8 cellular contexts compared by ENCODE assay signal in genomic region chr12:7189398-7190267, GRCh38. TPM values are rescaled to one million over a fixed set of nuclear protein-coding genes. Genes with fewer than 3 reads are reported as not detected.
DNase-seq lines count a peak whose midpoint lies in the region; ATAC-seq and TF ChIP-seq lines count a peak whose summit lies in the region.

TSS of gene PEX5 (plus strand) at chr12:7189686. CDS start at chr12:7190378, 692 bp downstream.

- peak within 1 kb of the TSS; percentile 88 to 94 for H3K27ac ChIP-seq in coronary artery

- H3K4me3 Mint-ChIP-seq in activated CD4-positive, alpha-beta T cell treated with anti-CD3 and anti-CD28 coated beads, Interleukin-2, amount 10 ng/mL, durations not matched to agents 7 days and 5 days, result peak within 1 kb of the TSS; percentile 88

- CTCF ChIA-PET in BJ (lab: Yijun Ruan, JAX), result interaction anchor here (0.6 to 4.9 kb wide), 10 partner anchors 9 to 231 kb away, joined by 3 to 41 read pairs (median 9); partner anchors contain the start of genes C1RL and C1S
- CTCF ChIA-PET in activated CD4-positive, alpha-beta T cell treated with anti-CD3 and anti-CD28 coated beads, Interleukin-2, amount 10 ng/mL, durations not matched to agents 7 days and 5 days (lab: Charles Lee), result interaction anchor here (0.6 to 1.8 kb wide), 3 partner anchors 57 to 83 kb away, joined by 3 to 4 read pairs (median 3); no protein-coding TSS in a partner anchor

- ATAC-seq in HG03460 (IDR thresholded peaks at IDR 0.05; ENCODE audit: unreplicated experiment) (peak; percentile 93), left colon (peak; percentile 93)

- POLR2A ChIA-PET in BJ (lab: Charles Lee), result interaction anchor here (0.6 kb wide), 1 partner anchor 747 kb away, joined by 11 read pairs; no protein-coding TSS in a partner anchor
- POLR2A ChIA-PET in activated CD4-positive, alpha-beta T cell treated with anti-CD3 and anti-CD28 coated beads, Interleukin-2, amount 10 ng/mL, durations not matched to agents 7 days and 5 days (lab: Charles Lee), result no interaction called here

- DNase-seq in BJ (ENCODE audit: low read depth), result peak; percentile 55
- DNase-seq in GM19240 (ENCODE audit: insufficient read length, low spot score), result peak; percentile 89
- peak; percentile 49 for DNase-seq in NCI-H524 treated with DMSO at 0.1 percent for 48 hours (lab: John Stamatoyannopoulos, UW)
- peak; percentile 87 for DNase-seq in activated CD4-positive, alpha-beta T cell treated with anti-CD3 and anti-CD28 coated beads, Interleukin-2, amount 10 ng/mL, durations not matched to agents 7 days and 5 days
- peak; percentile 90 for DNase-seq in coronary artery (ENCODE audit: low spot score)
- DNase-seq in left colon, result peak; percentile 92
- peak; percentile 74 to 78 for DNase-seq in stimulated activated CD4-positive, alpha-beta T cell treated with anti-CD3 and anti-CD28 coated beads, Interleukin-1b, Interleukin-23, amount 100 ng/mL, for 4 hours (ENCODE audit: low read depth in 2 of 2)

- intact Hi-C loops in left colon (cut with DNase I, micrococcal nuclease), result no loop called here

- H3K36me3 Mint-ChIP-seq in activated CD4-positive, alpha-beta T cell treated with anti-CD3 and anti-CD28 coated beads, Interleukin-2, amount 10 ng/mL, durations not matched to agents 7 days and 5 days (ENCODE audit: low read depth), result peaks cover 21% of the 10 kb centered on the region

- H3K4me1 Mint-ChIP-seq in activated CD4-positive, alpha-beta T cell treated with anti-CD3 and anti-CD28 coated beads, Interleukin-2, amount 10 ng/mL, durations not matched to agents 7 days and 5 days, result peaks cover 31% of the 10 kb centered on the region

- H3K27me3 Mint-ChIP-seq in activated CD4-positive, alpha-beta T cell treated with anti-CD3 and anti-CD28 coated beads, Interleukin-2, amount 10 ng/mL, durations not matched to agents 7 days and 5 days, result no peaks in the 10 kb centered on the region

- no peaks in the 10 kb centered on the region for H3K27me3 ChIP-seq in BJ (ENCODE audit: control insufficient read depth, insufficient read depth, low read length)

- peaks cover 2% of the 10 kb centered on the region for H3K36me3 ChIP-seq in BJ (ENCODE audit: control insufficient read depth, insufficient read depth, low read length)

- peak within 1 kb of the TSS; percentile 96 for H3K4me3 ChIP-seq in BJ (ENCODE audit: low read depth, low read length)
- peak within 1 kb of the TSS; percentile 85 for H3K4me3 ChIP-seq in coronary artery

- TF ChIP-seq CTCF in BJ (IDR thresholded peaks at IDR 0.05; ENCODE audit: insufficient read depth, low read depth, low read length) (no peak), coronary artery (IDR thresholded peaks at IDR 0.05) (no peak)

- H3K27ac Mint-ChIP-seq in activated CD4-positive, alpha-beta T cell treated with anti-CD3 and anti-CD28 coated beads, Interleukin-2, amount 10 ng/mL, durations not matched to agents 7 days and 5 days, result peak within 1 kb of the TSS; percentile 96

- no peaks in the 10 kb centered on the region for H3K9me3 Mint-ChIP-seq in activated CD4-positive, alpha-beta T cell treated with anti-CD3 and anti-CD28 coated beads, Interleukin-2, amount 10 ng/mL, durations not matched to agents 7 days and 5 days

RNA-seq across cellular contexts. Expression of gene PEX5, which starts in this region (rescaled TPM):
- polyA plus RNA-seq in BJ (2011; rRNA removed), result 14.8 and 21.4 TPM in 2 replicates
- polyA minus RNA-seq in BJ (2011; rRNA and poly(A)+ RNA removed), result 15.0 and 21.0 TPM in 2 replicates
- 10 to 100 TPM; 14.6 to 18.2 TPM for total RNA-seq in activated CD4-positive, alpha-beta T cell treated with anti-CD3 and anti-CD28 coated beads, Interleukin-2, amount 10 ng/mL, durations not matched to agents 7 days and 5 days
- total RNA-seq in left colon, result 10 to 100 TPM; 36.9 to 39.2 TPM

Comparison
In these comparisons a context has a peak if more than half of its experiments do, and no peak if none do; other contexts are left out.
1. Peak in every context shown above with its lines: DNase-seq, ATAC-seq, H3K4me3 ChIP-seq and H3K27ac ChIP-seq.